Comparison of ENCODE assay signal across 24 cellular contexts in the genomic region with DNA sequence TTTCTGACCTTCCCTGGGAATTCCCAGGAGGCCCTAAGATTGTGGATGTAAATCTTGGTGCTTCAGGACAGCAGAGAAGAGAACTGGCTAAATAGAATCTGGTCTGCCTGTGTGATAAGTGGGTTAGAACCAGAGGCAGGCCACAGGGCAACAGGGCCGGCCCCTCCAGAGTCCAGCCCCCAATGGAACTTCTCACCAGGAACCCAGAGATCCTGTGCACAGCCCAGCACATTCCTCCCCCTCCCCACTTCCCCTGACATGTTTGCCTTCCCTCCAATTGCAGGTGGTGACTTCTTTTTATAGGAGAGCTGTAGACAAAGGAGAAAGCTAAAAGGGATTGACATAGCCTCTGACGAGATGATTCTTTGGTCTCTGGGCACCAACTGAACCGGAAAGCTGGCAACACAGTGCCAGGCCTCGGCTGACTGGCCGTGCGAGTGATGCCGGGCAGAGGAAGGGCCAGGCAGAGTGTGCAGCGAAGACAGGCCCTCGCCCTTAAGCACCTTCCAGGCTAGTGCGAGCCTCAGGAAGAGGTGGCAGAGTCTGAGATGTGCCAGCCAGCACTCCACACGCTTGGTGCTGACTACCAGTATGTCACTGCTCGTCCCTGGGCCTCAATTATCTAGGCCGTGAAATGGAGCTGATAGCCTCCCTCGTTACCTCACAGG. TPM values are rescaled to one million over a fixed set of nuclear protein-coding genes. Genes with fewer than 3 reads are reported as not detected.
DNase-seq lines count a peak whose midpoint lies in the region; TF ChIP-seq lines count a peak whose summit lies in the region.
"Had no signal": no experiment of that assay in that cellular context is flagged by ENCODE, and none has a peak within 500 bp of the region (broad histone marks: within the 10 kb centered on the region; RNA-seq: fewer than 3 reads in every experiment).

No MANE protein-coding gene starts in this region.

- no peak for TF ChIP-seq CTCF in epithelial cell of proximal tubule (conservative IDR thresholded peaks at IDR 0.05; ENCODE audit: low read depth, low read length)
- no peak for TF ChIP-seq CTCF in Calu3 (IDR thresholded peaks at IDR 0.05; ENCODE audit: unreplicated experiment)

- no peaks in the 10 kb centered on the region for H3K27me3 Mint-ChIP-seq in Calu3 (ENCODE audit: unreplicated experiment)
- H3K27me3 Mint-ChIP-seq: B cell had no signal

- intact Hi-C loops in Calu3 (cut with micrococcal nuclease; ENCODE audit: unreplicated experiment), result no loop called here

- CTCF ChIA-PET in Calu3 (lab: Charles Lee), result interaction anchor here (0.6 kb wide), 1 partner anchor 35 kb away, joined by 12 read pairs; no protein-coding TSS in a partner anchor

- H3K4me3 Mint-ChIP-seq in Calu3 (ENCODE audit: low read depth, unreplicated experiment), result no peak overlapping the region
- H3K4me3 Mint-ChIP-seq: B cell had no signal

- peak; percentile 32 for DNase-seq in NCI-H2029 (lab: John Stamatoyannopoulos, UW)
- no peak for DNase-seq in NCI-H2029 treated with DMSO at 0.1 percent for 48 hours (lab: John Stamatoyannopoulos, UW)
- peak; percentile 8 for DNase-seq in NCI-H2196 treated with DMSO at 0.1 percent for 48 hours (lab: John Stamatoyannopoulos, UW; ENCODE audit: unreplicated experiment)
- DNase-seq in epithelial cell of proximal tubule (ENCODE audit: low read depth), result peak; percentile 20
- peak; percentile 38 for DNase-seq in retina
- no peak for DNase-seq in KG1 (lab: John Stamatoyannopoulos, UW)
- DNase-seq in Calu3, result no peak
- no peak for DNase-seq in activated T-cell treated with anti-CD3 and anti-CD28 coated beads, Interleukin-2, amount 50 U/mL, for 48 hours
- DNase-seq: activated CD4-positive, alpha-beta T cell treated with anti-CD3 and anti-CD28 coated beads, Interleukin-2, amount 50 U/mL, for 1 hour; activated CD8-positive, alpha-beta memory T cell treated with anti-CD3 and anti-CD28 coated beads, Interleukin-2, amount 50 U/mL, for 48 hours; cortex of kidney; heart left ventricle; lower lobe of right lung; NCI-H1436; occipital lobe; right lobe of liver; WERI-Rb-1 had no signal

- no TSS peak for BruUV-seq in Calu3 (replicated peaks; lab: Mats Ljungman, UMichigan)

- H3K36me3 Mint-ChIP-seq in Calu3 (ENCODE audit: insufficient read depth, unreplicated experiment), result no peaks in the 10 kb centered on the region

- H3K27ac Mint-ChIP-seq in Calu3 (ENCODE audit: unreplicated experiment), result no peak overlapping the region
- H3K27ac Mint-ChIP-seq: B cell had no signal

- no peaks in the 10 kb centered on the region for H3K4me1 Mint-ChIP-seq in Calu3 (ENCODE audit: low read depth, unreplicated experiment)

- no peaks in the 10 kb centered on the region for H3K9me3 Mint-ChIP-seq in Calu3 (ENCODE audit: low read depth, unreplicated experiment)

- H3K4me3 ChIP-seq in epithelial cell of proximal tubule (ENCODE audit: low read depth, low read length), result no peak overlapping the region
- H3K4me3 ChIP-seq: heart left ventricle, lower lobe of right lung, right lobe of liver had no signal

RNA-seq across cellular contexts. Expression of a gene that starts 19.3 kb away (rescaled TPM):
- not detected in 2 replicates for total RNA-seq in epithelial cell of proximal tubule
- total RNA-seq in Calu3 (2022), result 0.17 and 0.27 TPM in 2 replicates
- total RNA-seq: A172, SK-MEL-5 had no signal

RNA-seq across cellular contexts. Expression of a gene that starts 33.8 kb away (rescaled TPM):
- total RNA-seq in epithelial cell of proximal tubule (not detected in 2 replicates), Calu3 (2022) (not detected in 2 replicates)
- total RNA-seq: A172; B cell; bronchial epithelial cell; G401; heart left ventricle; lower lobe of right lung; occipital lobe; right lobe of liver; SK-MEL-5; T-helper 2 cell treated with Interferon-gamma antibody and Interleukin-4, amounts not matched to agents 100 ng/mL and 5 ng/mL, for 36 hours; temporal lobe had no signal

Comparison
In these comparisons a context has a peak if more than half of its experiments do, and no peak if none do; other contexts are left out.
1. DNase-seq: peak in NCI-H2029 (single experiment), NCI-H2196 treated with DMSO at 0.1 percent for 48 hours (single experiment), epithelial cell of proximal tubule (single experiment) and retina (single experiment); none in NCI-H2029 treated with DMSO at 0.1 percent for 48 hours (single experiment), KG1 (single experiment), Calu3 (single experiment) and activated T-cell treated with anti-CD3 and anti-CD28 coated beads, Interleukin-2, amount 50 U/mL, for 48 hours (0 of 2).